41 cellular contexts compared by ENCODE assay signal in genomic region chr11:91956711-91957110, GRCh38.
"Had no signal": no experiment of that assay in that cellular context is flagged by ENCODE, and none has a peak within 500 bp of the region (broad histone marks: within the 10 kb centered on the region; RNA-seq: fewer than 3 reads in every experiment).

No MANE protein-coding gene starts in this region.

- ATAC-seq: activated naive CD4-positive, alpha-beta T cell treated with anti-CD3 and anti-CD28 coated beads, Interleukin-2, amount 50 U/mL, for 72 hours; activated naive CD8-positive, alpha-beta T cell treated with anti-CD3 and anti-CD28 coated beads, Interleukin-2, amount 50 U/mL, for 24 hours; activated T-cell treated with anti-CD3 and anti-CD28 coated beads, Interleukin-2, amount 50 U/mL, for 4 hours; activated T-cell treated with anti-CD3 and anti-CD28 coated beads, Interleukin-2, amount 50 U/mL, for 72 hours; activated T-helper 17 cell treated with anti-CD3 and anti-CD28 coated beads, Interleukin-2, amount 50 U/mL, for 72 hours; body of pancreas had no signal

- H3K4me1 ChIP-seq: adrenal gland, ascending aorta, breast epithelium had no signal

- H3K27ac ChIP-seq: adrenal gland, ascending aorta, body of pancreas, brain microvascular endothelial cell, breast epithelium, cardiac muscle cell had no signal

- H3K36me3 Mint-ChIP-seq: activated naive CD4-positive, alpha-beta T cell treated with anti-CD3 and anti-CD28 coated beads, Interleukin-2, amount 10 ng/mL, durations not matched to agents 7 days and 5 days; activated naive CD4-positive, alpha-beta T cell treated with anti-CD3 and anti-CD28 coated beads, Interleukin-2, amount 50 U/mL, for 24 hours; activated naive CD8-positive, alpha-beta T cell; activated naive CD8-positive, alpha-beta T cell treated with anti-CD3 and anti-CD28 coated beads for 36 hours; activated naive CD8-positive, alpha-beta T cell treated with anti-CD3 and anti-CD28 coated beads, Interleukin-2, amount 10 ng/mL, durations not matched to agents 7 days and 5 days had no signal

- H3K27me3 ChIP-seq: adrenal gland, ascending aorta, body of pancreas, brain microvascular endothelial cell, breast epithelium, cardiac muscle cell had no signal

- H3K4me1 Mint-ChIP-seq: activated naive CD4-positive, alpha-beta T cell treated with anti-CD3 and anti-CD28 coated beads, Interleukin-2, amount 10 ng/mL, durations not matched to agents 7 days and 5 days; activated naive CD4-positive, alpha-beta T cell treated with anti-CD3 and anti-CD28 coated beads, Interleukin-2, amount 50 U/mL, for 24 hours; activated naive CD8-positive, alpha-beta T cell treated with anti-CD3 and anti-CD28 coated beads for 36 hours; activated naive CD8-positive, alpha-beta T cell treated with anti-CD3 and anti-CD28 coated beads, Interleukin-2, amount 10 ng/mL, durations not matched to agents 7 days and 5 days; activated naive CD8-positive, alpha-beta T cell treated with anti-CD3 and anti-CD28 coated beads, Interleukin-2, amount 50 U/mL, for 24 hours; activated T-helper 17 cell treated with anti-CD3 and anti-CD28 coated beads, Interleukin-2, amount 50 U/mL, for 72 hours; brain; central memory CD8-positive, alpha-beta T cell had no signal

- H3K27me3 Mint-ChIP-seq: activated naive CD4-positive, alpha-beta T cell treated with anti-CD3 and anti-CD28 coated beads, Interleukin-2, amount 10 ng/mL, durations not matched to agents 7 days and 5 days; activated naive CD4-positive, alpha-beta T cell treated with anti-CD3 and anti-CD28 coated beads, Interleukin-2, amount 50 U/mL, for 24 hours; activated naive CD8-positive, alpha-beta T cell; activated naive CD8-positive, alpha-beta T cell treated with anti-CD3 and anti-CD28 coated beads for 36 hours; activated naive CD8-positive, alpha-beta T cell treated with anti-CD3 and anti-CD28 coated beads, Interleukin-2, amount 10 ng/mL, durations not matched to agents 7 days and 5 days; activated naive CD8-positive, alpha-beta T cell treated with anti-CD3 and anti-CD28 coated beads, Interleukin-2, amount 50 U/mL, for 24 hours; activated T-cell treated with anti-CD3 and anti-CD28 coated beads, Interleukin-2, amount 50 U/mL, for 24 hours; activated T-helper 17 cell treated with anti-CD3 and anti-CD28 coated beads, Interleukin-2, amount 50 U/mL, for 72 hours; central memory CD8-positive, alpha-beta T cell had no signal

- H3K27ac Mint-ChIP-seq: activated naive CD4-positive, alpha-beta T cell treated with anti-CD3 and anti-CD28 coated beads for 36 hours; activated naive CD4-positive, alpha-beta T cell treated with anti-CD3 and anti-CD28 coated beads, Interleukin-2, amount 10 ng/mL, durations not matched to agents 7 days and 5 days; activated naive CD4-positive, alpha-beta T cell treated with anti-CD3 and anti-CD28 coated beads, Interleukin-2, amount 50 U/mL, for 24 hours; activated naive CD4-positive, alpha-beta T cell treated with anti-CD3 and anti-CD28 coated beads, Interleukin-2, amount 50 U/mL, for 72 hours; activated naive CD8-positive, alpha-beta T cell; activated naive CD8-positive, alpha-beta T cell treated with anti-CD3 and anti-CD28 coated beads for 36 hours; activated naive CD8-positive, alpha-beta T cell treated with anti-CD3 and anti-CD28 coated beads, Interleukin-2, amount 10 ng/mL, durations not matched to agents 7 days and 5 days; activated naive CD8-positive, alpha-beta T cell treated with anti-CD3 and anti-CD28 coated beads, Interleukin-2, amount 50 U/mL, for 24 hours; activated T-cell treated with anti-CD3 and anti-CD28 coated beads, Interleukin-2, amount 50 U/mL, for 24 hours; activated T-cell treated with anti-CD3 and anti-CD28 coated beads, Interleukin-2, amount 50 U/mL, for 72 hours; activated T-helper 1 cell treated with anti-CD3 and anti-CD28 coated beads, Interleukin-12 subunit alpha, Interleukin-12 subunit beta, Interleukin-2, Interleukin-4 antibody, amounts not matched to agents 30 ng/mL and 10 ng/mL and 1 ng/mL, durations not matched to agents 14 hours and 24 hours and 36 hours; activated T-helper 17 cell treated with anti-CD3 and anti-CD28 coated beads, Interleukin-2, amount 50 U/mL, for 72 hours; activated T-helper 2 cell treated with anti-CD3 and anti-CD28 coated beads, Interferon-gamma antibody, Interleukin-2, Interleukin-4, amounts not matched to agents 10 μg/mL and 5 μg/mL and 100 μg/mL, durations not matched to agents 14 hours and 24 hours and 36 hours; brain had no signal

- H3K9me3 ChIP-seq: adrenal gland had no signal

- FAIRE-seq: astrocyte, bronchial epithelial cell had no signal

- H3K4me3 Mint-ChIP-seq: activated naive CD4-positive, alpha-beta T cell treated with anti-CD3 and anti-CD28 coated beads for 36 hours; activated naive CD4-positive, alpha-beta T cell treated with anti-CD3 and anti-CD28 coated beads, Interleukin-2, amount 10 ng/mL, durations not matched to agents 7 days and 5 days; activated naive CD4-positive, alpha-beta T cell treated with anti-CD3 and anti-CD28 coated beads, Interleukin-2, amount 50 U/mL, for 24 hours; activated naive CD8-positive, alpha-beta T cell; activated naive CD8-positive, alpha-beta T cell treated with anti-CD3 and anti-CD28 coated beads for 36 hours; activated naive CD8-positive, alpha-beta T cell treated with anti-CD3 and anti-CD28 coated beads, Interleukin-2, amount 10 ng/mL, durations not matched to agents 7 days and 5 days; activated naive CD8-positive, alpha-beta T cell treated with anti-CD3 and anti-CD28 coated beads, Interleukin-2, amount 50 U/mL, for 24 hours; activated T-cell treated with anti-CD3 and anti-CD28 coated beads, Interleukin-2, amount 50 U/mL, for 24 hours; activated T-cell treated with anti-CD3 and anti-CD28 coated beads, Interleukin-2, amount 50 U/mL, for 4 hours; activated T-cell treated with anti-CD3 and anti-CD28 coated beads, Interleukin-2, amount 50 U/mL, for 72 hours; activated T-helper 1 cell treated with anti-CD3 and anti-CD28 coated beads, Interleukin-12 subunit alpha, Interleukin-12 subunit beta, Interleukin-2, Interleukin-4 antibody, amounts not matched to agents 30 ng/mL and 10 ng/mL and 1 ng/mL, durations not matched to agents 14 hours and 24 hours and 36 hours; activated T-helper 17 cell treated with anti-CD3 and anti-CD28 coated beads, Interleukin-2, amount 50 U/mL, for 72 hours; brain; central memory CD8-positive, alpha-beta T cell had no signal

- DNase-seq: activated effector memory CD4-positive, alpha-beta T cell treated with anti-CD3 and anti-CD28 coated beads, Interleukin-2, amount 50 U/mL, for 16 hours; activated effector memory CD4-positive, alpha-beta T cell treated with Interleukin-2 at 50 U/mL for 16 hours; activated gamma-delta T cell; activated gamma-delta T cell treated with Interleukin-2 at 50 U/mL for 16 hours; activated naive CD4-positive, alpha-beta T cell; activated naive CD4-positive, alpha-beta T cell treated with anti-CD3 and anti-CD28 coated beads for 36 hours; activated naive CD4-positive, alpha-beta T cell treated with anti-CD3 and anti-CD28 coated beads, Interleukin-2, amount 10 ng/mL, durations not matched to agents 7 days and 5 days; activated naive CD4-positive, alpha-beta T cell treated with anti-CD3 and anti-CD28 coated beads, Interleukin-2, amount 50 U/mL, for 16 hours; activated naive CD4-positive, alpha-beta T cell treated with Interleukin-2 at 50 U/mL for 16 hours; activated naive CD8-positive, alpha-beta T cell treated with anti-CD3 and anti-CD28 coated beads for 36 hours; activated naive CD8-positive, alpha-beta T cell treated with anti-CD3 and anti-CD28 coated beads, Interleukin-2, amount 10 ng/mL, durations not matched to agents 7 days and 5 days; activated naive CD8-positive, alpha-beta T cell treated with anti-CD3 and anti-CD28 coated beads, Interleukin-2, amount 50 U/mL, for 24 hours; activated T-cell treated with anti-CD3 and anti-CD28 coated beads for 4 hours; activated T-cell treated with anti-CD3 and anti-CD28 coated beads, Interleukin-2, amount 50 U/mL, for 1 hour; activated T-cell treated with anti-CD3 and anti-CD28 coated beads, Interleukin-2, amount 50 U/mL, for 24 hours; activated T-cell treated with anti-CD3 and anti-CD28 coated beads, Interleukin-2, amount 50 U/mL, for 4 hours; activated T-cell treated with anti-CD3 and anti-CD28 coated beads, Interleukin-2, amount 50 U/mL, for 48 hours; activated T-cell treated with anti-CD3 and anti-CD28 coated beads, Interleukin-2, amount 50 U/mL, for 72 hours; adrenal gland; amniotic stem cell; amygdala; anterior cingulate cortex; aorta; body of pancreas; brain microvascular endothelial cell; caudate nucleus; central memory CD4-positive, alpha-beta T cell; cerebellar nuclear complex had no signal

- H3K36me3 ChIP-seq: adrenal gland, ascending aorta, brain microvascular endothelial cell, breast epithelium, cardiac muscle cell had no signal

- H3K4me3 ChIP-seq: adrenal gland, ascending aorta, body of pancreas, breast epithelium, cardiac muscle cell had no signal
